Comparison of ENCODE assay signal across 1 cellular context in genomic region chr5:154284433-154284832, GRCh38.
TF ChIP-seq lines count a peak whose summit lies in the region.

No MANE protein-coding gene starts in this region.

TF ChIP-seq in HepG2, 621 proteins besides CTCF, POLR2A, EP300 and RAD21 (continued from another document):
- TF ChIP-seq, protein P1, sequence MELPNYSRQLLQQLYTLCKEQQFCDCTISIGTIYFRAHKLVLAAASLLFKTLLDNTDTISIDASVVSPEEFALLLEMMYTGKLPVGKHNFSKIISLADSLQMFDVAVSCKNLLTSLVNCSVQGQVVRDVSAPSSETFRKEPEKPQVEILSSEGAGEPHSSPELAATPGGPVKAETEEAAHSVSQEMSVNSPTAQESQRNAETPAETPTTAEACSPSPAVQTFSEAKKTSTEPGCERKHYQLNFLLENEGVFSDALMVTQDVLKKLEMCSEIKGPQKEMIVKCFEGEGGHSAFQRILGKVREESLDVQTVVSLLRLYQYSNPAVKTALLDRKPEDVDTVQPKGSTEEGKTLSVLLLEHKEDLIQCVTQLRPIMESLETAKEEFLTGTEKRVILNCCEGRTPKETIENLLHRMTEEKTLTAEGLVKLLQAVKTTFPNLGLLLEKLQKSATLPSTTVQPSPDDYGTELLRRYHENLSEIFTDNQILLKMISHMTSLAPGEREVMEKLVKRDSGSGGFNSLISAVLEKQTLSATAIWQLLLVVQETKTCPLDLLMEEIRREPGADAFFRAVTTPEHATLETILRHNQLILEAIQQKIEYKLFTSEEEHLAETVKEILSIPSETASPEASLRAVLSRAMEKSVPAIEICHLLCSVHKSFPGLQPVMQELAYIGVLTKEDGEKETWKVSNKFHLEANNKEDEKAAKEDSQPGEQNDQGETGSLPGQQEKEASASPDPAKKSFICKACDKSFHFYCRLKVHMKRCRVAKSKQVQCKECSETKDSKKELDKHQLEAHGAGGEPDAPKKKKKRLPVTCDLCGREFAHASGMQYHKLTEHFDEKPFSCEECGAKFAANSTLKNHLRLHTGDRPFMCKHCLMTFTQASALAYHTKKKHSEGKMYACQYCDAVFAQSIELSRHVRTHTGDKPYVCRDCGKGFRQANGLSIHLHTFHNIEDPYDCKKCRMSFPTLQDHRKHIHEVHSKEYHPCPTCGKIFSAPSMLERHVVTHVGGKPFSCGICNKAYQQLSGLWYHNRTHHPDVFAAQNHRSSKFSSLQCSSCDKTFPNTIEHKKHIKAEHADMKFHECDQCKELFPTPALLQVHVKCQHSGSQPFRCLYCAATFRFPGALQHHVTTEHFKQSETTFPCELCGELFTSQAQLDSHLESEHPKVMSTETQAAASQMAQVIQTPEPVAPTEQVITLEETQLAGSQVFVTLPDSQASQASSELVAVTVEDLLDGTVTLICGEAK (IDR thresholded peaks at IDR 0.05): no peak
- TF ChIP-seq, protein P1 (CRISPR knock-in tag; IDR thresholded peaks at IDR 0.05): no peak
- TF ChIP-seq DPF2 (CRISPR knock-in tag; IDR thresholded peaks at IDR 0.05; ENCODE audit: borderline replicate concordance, low read depth) (no peak), CSRNP1 (CRISPR knock-in tag; IDR thresholded peaks at IDR 0.05) (no peak), SKI (IDR thresholded peaks at IDR 0.05; ENCODE audit: partially characterized antibody) (no peak), ZNF644 (CRISPR knock-in tag; IDR thresholded peaks at IDR 0.05; ENCODE audit: low read depth) (no peak)
